In genomic region chrX:153870288-153870690, GRCh38 we compare ENCODE assay signal across 18 cellular contexts. TPM values are rescaled to one million over a fixed set of nuclear protein-coding genes. Genes with fewer than 3 reads are reported as not detected.
DNase-seq lines count a peak whose midpoint lies in the region; ATAC-seq, FAIRE-seq and TF ChIP-seq lines count a peak whose summit lies in the region.
"Had no signal": no experiment of that assay in that cellular context is flagged by ENCODE, and none has a peak within 500 bp of the region (broad histone marks: within the 10 kb centered on the region; RNA-seq: fewer than 3 reads in every experiment).

No MANE protein-coding gene starts in this region.

- H3K4me3 Mint-ChIP-seq in natural killer cell treated with Interleukin-12 subunit alpha and Interleukin-12 subunit beta and Interleukin-15 and Interleukin-18, amount 100 ng/mL, for 72 hours = no peak overlapping the region
- no peak overlapping the region for H3K4me3 Mint-ChIP-seq in natural killer cell
- H3K4me3 Mint-ChIP-seq: CD14-positive monocyte; CD8-positive, alpha-beta T cell; IgD-negative memory B cell had no signal

- H3K4me3 ChIP-seq in H7 (ENCODE audit: insufficient read depth, low read depth, low read length) = no peak overlapping the region
- H3K4me3 ChIP-seq in neural cell (ENCODE audit: low read length) = peak overlapping the region; percentile 39
- H3K4me3 ChIP-seq: A549 had no signal

- no peak overlapping the region for H3K4me2 ChIP-seq in neural cell (ENCODE audit: low read length)
- H3K4me2 ChIP-seq: A549, KMS-11 had no signal

- no peak for TF ChIP-seq EP300 in neural cell (conservative IDR thresholded peaks at IDR 0.05; ENCODE audit: poor library complexity, severe bottlenecking)

- H3F3A ChIP-seq in neural cell (ENCODE audit: insufficient read depth, low read length, poor library complexity, severe bottlenecking) = no peaks in the 10 kb centered on the region

- H3K36me3 ChIP-seq in H7 (replicated peaks; ENCODE audit: control insufficient read depth, insufficient read depth, low read length) (no peaks in the 10 kb centered on the region; the same call in 1 of the 2 replicates), neural cell (ENCODE audit: insufficient read depth, low read length) (no peaks in the 10 kb centered on the region)

- H3K9me3 Mint-ChIP-seq in natural killer cell treated with Interleukin-12 subunit alpha and Interleukin-12 subunit beta and Interleukin-15 and Interleukin-18, amount 100 ng/mL, for 72 hours = no peaks in the 10 kb centered on the region
- H3K9me3 Mint-ChIP-seq in natural killer cell = no peaks in the 10 kb centered on the region
- H3K9me3 Mint-ChIP-seq: CD8-positive, alpha-beta T cell; IgD-negative memory B cell had no signal

- peaks cover 0 to 5% of the 10 kb centered on the region in 2 donors for H3K4me1 Mint-ChIP-seq in natural killer cell treated with Interleukin-12 subunit alpha and Interleukin-12 subunit beta and Interleukin-15 and Interleukin-18, amount 100 ng/mL, for 72 hours (ENCODE audit: low read depth in 2 of 2)
- H3K4me1 Mint-ChIP-seq in natural killer cell = peaks cover 0 to 5% of the 10 kb centered on the region in 2 donors
- H3K4me1 Mint-ChIP-seq: CD14-positive monocyte, IgD-negative memory B cell had no signal

- H3K27me3 Mint-ChIP-seq in natural killer cell treated with Interleukin-12 subunit alpha and Interleukin-12 subunit beta and Interleukin-15 and Interleukin-18, amount 100 ng/mL, for 72 hours = peaks cover 0 to 6% of the 10 kb centered on the region in 2 donors
- H3K27me3 Mint-ChIP-seq in natural killer cell (ENCODE audit: low read depth in 2 of 2) = peaks cover 5 to 19% of the 10 kb centered on the region in 2 donors

- H3K27ac Mint-ChIP-seq in natural killer cell treated with Interleukin-12 subunit alpha and Interleukin-12 subunit beta and Interleukin-15 and Interleukin-18, amount 100 ng/mL, for 72 hours = no peak overlapping the region
- H3K27ac Mint-ChIP-seq in natural killer cell = no peak overlapping the region
- H3K27ac Mint-ChIP-seq: CD14-positive monocyte; CD8-positive, alpha-beta T cell; IgD-negative memory B cell had no signal

- no peaks in the 10 kb centered on the region for H3K9me2 ChIP-seq in neural cell (ENCODE audit: insufficient read depth, low read length)

- H3K9me3 ChIP-seq in neural cell (ENCODE audit: low read length) = no peaks in the 10 kb centered on the region
- H3K9me3 ChIP-seq: A549, BE2C, Caco-2 had no signal

- TF ChIP-seq CTCF in natural killer cell (IDR thresholded peaks at IDR 0.05) = no peak
- no peak for TF ChIP-seq CTCF in neural cell (IDR thresholded peaks at IDR 0.05; ENCODE audit: poor library complexity, severe bottlenecking)

- H3K36me3 Mint-ChIP-seq in natural killer cell treated with Interleukin-12 subunit alpha and Interleukin-12 subunit beta and Interleukin-15 and Interleukin-18, amount 100 ng/mL, for 72 hours = no peaks in the 10 kb centered on the region
- H3K36me3 Mint-ChIP-seq in natural killer cell = no peaks in the 10 kb centered on the region
- H3K36me3 Mint-ChIP-seq: CD14-positive monocyte; CD8-positive, alpha-beta T cell had no signal

- no peak overlapping the region for H2AFZ ChIP-seq in neural cell (ENCODE audit: low read depth, low read length)

- ATAC-seq in natural killer cell treated with Interleukin-12 subunit alpha and Interleukin-12 subunit beta and Interleukin-15 and Interleukin-18, amount 100 ng/mL, for 72 hours = no peak
- ATAC-seq in natural killer cell = no peak
- ATAC-seq: CD8-positive, alpha-beta T cell had no signal

- H4K20me1 ChIP-seq in neural cell (ENCODE audit: insufficient read depth) = no peaks in the 10 kb centered on the region

- FAIRE-seq in GM12892 (lab: Jason Lieb, UNC) = no peak
- FAIRE-seq: A549 had no signal

- peak overlapping the region; percentile 44 for H3K9ac ChIP-seq in neural cell (ENCODE audit: low read length)
- H3K9ac ChIP-seq: KMS-11 had no signal

- peak; percentile 50 for DNase-seq in natural killer cell treated with Interleukin-12 subunit alpha and Interleukin-12 subunit beta and Interleukin-15 and Interleukin-18, amount 100 ng/mL, for 72 hours (ENCODE audit: low spot score)
- DNase-seq in natural killer cell = no peak
- DNase-seq in H7 = peak; percentile 35
- no peak for DNase-seq in GM12892 (ENCODE audit: insufficient read length)
- DNase-seq in COLO829 (ENCODE audit: low spot score) = no peak
- no peak for DNase-seq in HK-2 (ENCODE audit: unreplicated experiment)
- DNase-seq: BE2C; Caco-2; CD8-positive, alpha-beta T cell; DND-41; GDM1 had no signal

- H3K27me3 ChIP-seq in H7 (ENCODE audit: control insufficient read depth, insufficient read depth, low read length) (no peaks in the 10 kb centered on the region), neural cell (ENCODE audit: insufficient read depth, low read depth, low read length) (no peaks in the 10 kb centered on the region)
- H3K27me3 ChIP-seq: BE2C had no signal

- peak overlapping the region; percentile 91 for H3K27ac ChIP-seq in neural cell (ENCODE audit: low read length)
- H3K27ac ChIP-seq: A549, KMS-11 had no signal

- H3K79me2 ChIP-seq in neural cell (replicated peaks; ENCODE audit: insufficient read depth, low read length) = peaks cover 22% of the 10 kb centered on the region

- TF ChIP-seq RAD21 in neural cell (conservative IDR thresholded peaks at IDR 0.05) = no peak

- TF ChIP-seq POLR2A in GM12892 (IDR thresholded peaks at IDR 0.05; ENCODE audit: low read depth, low read length) = no peak

- intact Hi-C loops in natural killer cell (cut with micrococcal nuclease) = no loop called here

TF ChIP-seq in neural cell, 6 proteins besides CTCF, POLR2A, EP300 and RAD21:
- TF ChIP-seq, protein P1, sequence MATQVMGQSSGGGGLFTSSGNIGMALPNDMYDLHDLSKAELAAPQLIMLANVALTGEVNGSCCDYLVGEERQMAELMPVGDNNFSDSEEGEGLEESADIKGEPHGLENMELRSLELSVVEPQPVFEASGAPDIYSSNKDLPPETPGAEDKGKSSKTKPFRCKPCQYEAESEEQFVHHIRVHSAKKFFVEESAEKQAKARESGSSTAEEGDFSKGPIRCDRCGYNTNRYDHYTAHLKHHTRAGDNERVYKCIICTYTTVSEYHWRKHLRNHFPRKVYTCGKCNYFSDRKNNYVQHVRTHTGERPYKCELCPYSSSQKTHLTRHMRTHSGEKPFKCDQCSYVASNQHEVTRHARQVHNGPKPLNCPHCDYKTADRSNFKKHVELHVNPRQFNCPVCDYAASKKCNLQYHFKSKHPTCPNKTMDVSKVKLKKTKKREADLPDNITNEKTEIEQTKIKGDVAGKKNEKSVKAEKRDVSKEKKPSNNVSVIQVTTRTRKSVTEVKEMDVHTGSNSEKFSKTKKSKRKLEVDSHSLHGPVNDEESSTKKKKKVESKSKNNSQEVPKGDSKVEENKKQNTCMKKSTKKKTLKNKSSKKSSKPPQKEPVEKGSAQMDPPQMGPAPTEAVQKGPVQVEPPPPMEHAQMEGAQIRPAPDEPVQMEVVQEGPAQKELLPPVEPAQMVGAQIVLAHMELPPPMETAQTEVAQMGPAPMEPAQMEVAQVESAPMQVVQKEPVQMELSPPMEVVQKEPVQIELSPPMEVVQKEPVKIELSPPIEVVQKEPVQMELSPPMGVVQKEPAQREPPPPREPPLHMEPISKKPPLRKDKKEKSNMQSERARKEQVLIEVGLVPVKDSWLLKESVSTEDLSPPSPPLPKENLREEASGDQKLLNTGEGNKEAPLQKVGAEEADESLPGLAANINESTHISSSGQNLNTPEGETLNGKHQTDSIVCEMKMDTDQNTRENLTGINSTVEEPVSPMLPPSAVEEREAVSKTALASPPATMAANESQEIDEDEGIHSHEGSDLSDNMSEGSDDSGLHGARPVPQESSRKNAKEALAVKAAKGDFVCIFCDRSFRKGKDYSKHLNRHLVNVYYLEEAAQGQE (IDR thresholded peaks at IDR 0.05; ENCODE audit: borderline replicate concordance) = no peak
- TF ChIP-seq POLR2AphosphoS5 (IDR thresholded peaks at IDR 0.05) = peak; percentile 4
- no peak for TF ChIP-seq EZH2 (IDR thresholded peaks at IDR 0.05; ENCODE audit: borderline replicate concordance, insufficient read depth, low read length, poor library complexity, severe bottlenecking)
- no peak for TF ChIP-seq TAF1 (IDR thresholded peaks at IDR 0.05; ENCODE audit: low read depth)

RNA-seq across cellular contexts. Expression of gene L1CAM, which starts 15.7 kb away (rescaled TPM):
- total RNA-seq in natural killer cell treated with Interleukin-12 subunit alpha and Interleukin-12 subunit beta and Interleukin-15 and Interleukin-18, amount 100 ng/mL, for 72 hours = 1 to 10 TPM in 1 of 2 donors, under 1 TPM in 1; 0.74 to 1.2 TPM
- under 1 TPM in 2 of 3 donors, not detected in 1; 0.23 to 0.98 TPM for total RNA-seq in natural killer cell
- total RNA-seq in H7 (2014; rRNA removed; shearing (Covaris generic)) = 9.9 and 17.0 TPM in 2 replicates
- 88.0 and 119 TPM in 2 replicates for polyA plus RNA-seq in neural cell
- 186 and 191 TPM in 2 replicates for polyA minus RNA-seq in neural cell
- 0.21 TPM for polyA plus RNA-seq in GM12892 (2012; ENCODE audit: missing spikeins)
- polyA plus RNA-seq: CD14-positive monocyte had no signal

RNA-seq across cellular contexts. Expression of gene AVPR2, which starts 34.2 kb away (rescaled TPM):
- not detected for total RNA-seq in natural killer cell treated with Interleukin-12 subunit alpha and Interleukin-12 subunit beta and Interleukin-15 and Interleukin-18, amount 100 ng/mL, for 72 hours
- total RNA-seq in natural killer cell = not detected
- not detected in 2 replicates for total RNA-seq in H7 (2014; rRNA removed; shearing (Covaris generic))
- polyA plus RNA-seq in neural cell = not detected in 2 replicates
- polyA minus RNA-seq in neural cell = not detected in 2 replicates
- 0.17 TPM for polyA plus RNA-seq in GM12892 (2012; ENCODE audit: missing spikeins)
- total RNA-seq: Caco-2; CD8-positive, alpha-beta T cell; HT1080 had no signal
- polyA plus RNA-seq: A549, AG04450, IgD-negative memory B cell had no signal

RNA-seq across cellular contexts. Expression of gene PDZD4, which starts 39.9 kb away (rescaled TPM):
- 1 to 10 TPM; 2.2 to 2.7 TPM for total RNA-seq in natural killer cell treated with Interleukin-12 subunit alpha and Interleukin-12 subunit beta and Interleukin-15 and Interleukin-18, amount 100 ng/mL, for 72 hours
- 100 to 1,000 TPM; 101 to 177 (median 157) TPM for total RNA-seq in natural killer cell
- 73.0 and 76.3 TPM in 2 replicates for total RNA-seq in H7 (2014; rRNA removed; shearing (Covaris generic))
- 343 and 389 TPM in 2 replicates for polyA plus RNA-seq in neural cell
- polyA minus RNA-seq in neural cell = 338 and 398 TPM in 2 replicates
- polyA plus RNA-seq in GM12892 (2012; ENCODE audit: missing spikeins) = not detected
- polyA plus RNA-seq: CD14-positive monocyte had no signal

RNA-seq across cellular contexts. Expression of gene ARHGAP4, which starts 55.8 kb away (rescaled TPM):
- total RNA-seq in natural killer cell treated with Interleukin-12 subunit alpha and Interleukin-12 subunit beta and Interleukin-15 and Interleukin-18, amount 100 ng/mL, for 72 hours = 100 to 1,000 TPM; 155 to 276 TPM
- 100 to 1,000 TPM; 352 to 398 (median 384) TPM for total RNA-seq in natural killer cell
- 39.4 and 51.3 TPM in 2 replicates for total RNA-seq in H7 (2014; rRNA removed; shearing (Covaris generic))
- polyA plus RNA-seq in neural cell = 11.2 and 12.1 TPM in 2 replicates
- polyA minus RNA-seq in neural cell = 2.9 and 5.3 TPM in 2 replicates
- polyA plus RNA-seq in GM12892 (2012; ENCODE audit: missing spikeins) = 23.2 TPM

Comparison
In these comparisons a context has a peak if more than half of its experiments do, and no peak if none do; other contexts are left out.
1. DNase-seq: peak in natural killer cell treated with Interleukin-12 subunit alpha and Interleukin-12 subunit beta and Interleukin-15 and Interleukin-18, amount 100 ng/mL, for 72 hours (single experiment) and H7 (single experiment); none in natural killer cell (single experiment), GM12892 (single experiment), COLO829 (single experiment) and HK-2 (single experiment).
2. RNA of gene PDZD4, which starts 39.9 kb away (total RNA-seq): 101 to 177 TPM in natural killer cell and 73.0 to 76.3 TPM in H7; 2.2 to 2.7 TPM in natural killer cell treated with Interleukin-12 subunit alpha and Interleukin-12 subunit beta and Interleukin-15 and Interleukin-18, amount 100 ng/mL, for 72 hours; every median in the first group is over 10 times any median in the second.